1 cellular context compared by ENCODE assay signal in genomic region chr4:3291969-3292570, GRCh38.
TF ChIP-seq lines count a peak whose summit lies in the region.

No MANE protein-coding gene starts in this region.

TF ChIP-seq in HepG2, 621 proteins besides CTCF, POLR2A, EP300 and RAD21 (continued from another document):
- no peak for TF ChIP-seq TFE3 (CRISPR knock-in tag; IDR thresholded peaks at IDR 0.05)
- no peak for TF ChIP-seq NAIF1 (CRISPR knock-in tag; IDR thresholded peaks at IDR 0.05; ENCODE audit: borderline replicate concordance)
- 0 out of 2 replicates have a peak, but pooled peaks have one; percentile 6 for TF ChIP-seq PBX3 (CRISPR knock-in tag; IDR thresholded peaks at IDR 0.05; ENCODE audit: borderline replicate concordance)
- TF ChIP-seq ZNF674 (CRISPR knock-in tag; IDR thresholded peaks at IDR 0.05; ENCODE audit: low read depth), result 0 out of 2 replicates have a peak, but pooled peaks have one; percentile 48
- TF ChIP-seq, protein P1, sequence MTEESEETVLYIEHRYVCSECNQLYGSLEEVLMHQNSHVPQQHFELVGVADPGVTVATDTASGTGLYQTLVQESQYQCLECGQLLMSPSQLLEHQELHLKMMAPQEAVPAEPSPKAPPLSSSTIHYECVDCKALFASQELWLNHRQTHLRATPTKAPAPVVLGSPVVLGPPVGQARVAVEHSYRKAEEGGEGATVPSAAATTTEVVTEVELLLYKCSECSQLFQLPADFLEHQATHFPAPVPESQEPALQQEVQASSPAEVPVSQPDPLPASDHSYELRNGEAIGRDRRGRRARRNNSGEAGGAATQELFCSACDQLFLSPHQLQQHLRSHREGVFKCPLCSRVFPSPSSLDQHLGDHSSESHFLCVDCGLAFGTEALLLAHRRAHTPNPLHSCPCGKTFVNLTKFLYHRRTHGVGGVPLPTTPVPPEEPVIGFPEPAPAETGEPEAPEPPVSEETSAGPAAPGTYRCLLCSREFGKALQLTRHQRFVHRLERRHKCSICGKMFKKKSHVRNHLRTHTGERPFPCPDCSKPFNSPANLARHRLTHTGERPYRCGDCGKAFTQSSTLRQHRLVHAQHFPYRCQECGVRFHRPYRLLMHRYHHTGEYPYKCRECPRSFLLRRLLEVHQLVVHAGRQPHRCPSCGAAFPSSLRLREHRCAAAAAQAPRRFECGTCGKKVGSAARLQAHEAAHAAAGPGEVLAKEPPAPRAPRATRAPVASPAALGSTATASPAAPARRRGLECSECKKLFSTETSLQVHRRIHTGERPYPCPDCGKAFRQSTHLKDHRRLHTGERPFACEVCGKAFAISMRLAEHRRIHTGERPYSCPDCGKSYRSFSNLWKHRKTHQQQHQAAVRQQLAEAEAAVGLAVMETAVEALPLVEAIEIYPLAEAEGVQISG (CRISPR knock-in tag; IDR thresholded peaks at IDR 0.05), result no peak; the same call in 1 of the 2 replicates
- TF ChIP-seq ISL2 (CRISPR knock-in tag; IDR thresholded peaks at IDR 0.05), result no peak
- TF ChIP-seq ZNF749 (CRISPR knock-in tag; IDR thresholded peaks at IDR 0.05; ENCODE audit: borderline replicate concordance), result no peak
- TF ChIP-seq ZNF350 (CRISPR knock-in tag; IDR thresholded peaks at IDR 0.05; ENCODE audit: borderline replicate concordance, low read depth), result no peak
- TF ChIP-seq AGO2 (optimal IDR thresholded peaks at IDR 0.05; ENCODE audit: low read depth, low read length), result peak; percentile 93
